16 cellular contexts compared by ENCODE assay signal in the genomic region with DNA sequence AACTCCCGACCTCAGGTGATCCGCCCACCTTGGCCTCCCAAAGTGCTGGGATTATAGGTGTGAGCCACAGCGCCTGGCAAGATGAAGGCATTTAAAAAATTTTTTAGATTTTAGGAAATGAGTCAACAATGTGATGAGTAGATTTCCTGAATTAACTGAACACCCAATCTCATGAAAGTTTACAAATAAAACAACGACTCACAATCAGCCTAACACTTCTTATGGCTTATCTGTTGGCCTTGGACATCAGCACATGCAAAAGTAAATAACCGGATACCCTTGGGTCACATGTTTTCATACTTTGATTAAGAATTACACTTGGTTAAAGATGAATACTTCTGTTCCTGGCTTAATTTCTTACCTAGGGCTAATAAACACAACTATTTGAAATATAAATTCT. TPM values are rescaled to one million over a fixed set of nuclear protein-coding genes. Genes with fewer than 3 reads are reported as not detected.
DNase-seq lines count a peak whose midpoint lies in the region; ATAC-seq, FAIRE-seq and TF ChIP-seq lines count a peak whose summit lies in the region.
"Had no signal": no experiment of that assay in that cellular context is flagged by ENCODE, and none has a peak within 500 bp of the region (broad histone marks: within the 10 kb centered on the region; RNA-seq: fewer than 3 reads in every experiment).

No MANE protein-coding gene starts in this region.

- H3K4me3 ChIP-seq in astrocyte of the cerebellum (ENCODE audit: low read depth, low read length) (peak overlapping the region; percentile 63), gastroesophageal sphincter (peak overlapping the region in 1 of 2 donors; percentile 91), subcutaneous abdominal adipose tissue (ENCODE audit: low read depth in 1 of 5, low read length in 5 of 5) (peak overlapping the region in 1 of 5 donors; percentile 37)
- H3K4me3 ChIP-seq: lung, neural progenitor cell had no signal

- TF ChIP-seq POLR2A in gastroesophageal sphincter (IDR thresholded peaks at IDR 0.05), result no peak

- H3K27me3 ChIP-seq in gastroesophageal sphincter, result no peaks in the 10 kb centered on the region
- H3K27me3 ChIP-seq in subcutaneous abdominal adipose tissue (ENCODE audit: control insufficient read depth in 5 of 5, insufficient read depth in 4 of 5, low read length in 5 of 5), result no peaks in the 10 kb centered on the region

- no peak for TF ChIP-seq EP300 in gastroesophageal sphincter (IDR thresholded peaks at IDR 0.05)

- in situ Hi-C loops in astrocyte of the cerebellum (cut with HindIII; ENCODE audit: low sequenced_read_pairs), result no loop called here

- WGBS in gastroesophageal sphincter (ENCODE audit: low coverage in 1 of 2), 2 donors, result 60 to 67% methylated on average over 1 to 3 of the region's 5 CpGs

- H3K9me3 ChIP-seq in gastroesophageal sphincter (no peaks in the 10 kb centered on the region), subcutaneous abdominal adipose tissue (ENCODE audit: control insufficient read depth in 5 of 5, low read length in 5 of 5) (no peaks in the 10 kb centered on the region)

- FAIRE-seq in HTR-8/SVneo (lab: Jason Lieb, UNC), result no peak
- FAIRE-seq: H1 had no signal

- no peak for TF ChIP-seq CTCF in astrocyte of the cerebellum (IDR thresholded peaks at IDR 0.05; ENCODE audit: low read depth, low read length, missing control alignments)
- TF ChIP-seq CTCF in gastroesophageal sphincter (IDR thresholded peaks at IDR 0.05), result no peak

- H3K9ac ChIP-seq in subcutaneous abdominal adipose tissue (ENCODE audit: low read length in 5 of 5), result peak overlapping the region in 1 of 5 donors; percentile 96
- H3K9ac ChIP-seq: neural progenitor cell had no signal

- no peak for ATAC-seq in gastroesophageal sphincter
- ATAC-seq in HG02852 (IDR thresholded peaks at IDR 0.05; ENCODE audit: unreplicated experiment), result no peak

- intact Hi-C loops in cardiac septum (cut with DNase I), result loop anchor here (5.0 to 10.0 kb wide), 6 partner anchors 143 to 778 kb away; a partner anchor contains a TSS

- H3K27ac ChIP-seq in gastroesophageal sphincter (peak overlapping the region in 3 of 4 donors; percentile 94 to 97 (median 95)), subcutaneous abdominal adipose tissue (ENCODE audit: low read depth, low read length) (peak overlapping the region; percentile 84)
- H3K27ac ChIP-seq: neural progenitor cell had no signal

- H3K4me1 ChIP-seq in gastroesophageal sphincter (peaks cover 0 to 56% (median 0%) of the 10 kb centered on the region in 3 donors), subcutaneous abdominal adipose tissue (ENCODE audit: control insufficient read depth in 5 of 5, insufficient read depth in 5 of 5, low read length in 5 of 5) (peaks cover 0 to 33% (median 22%) of the 10 kb centered on the region in 5 donors)

- DNase-seq in HTR-8/SVneo (ENCODE audit: insufficient read length, low spot score) (peak; percentile 11), astrocyte of the cerebellum (ENCODE audit: low read depth) (no peak), retina (no peak), cardiac septum (ENCODE audit: low spot score) (no peak), NCI-H1092 (lab: John Stamatoyannopoulos, UW) (no peak)
- DNase-seq: CD8-positive, alpha-beta memory T cell; GDM1; hippocampal formation; NCI-H1417 treated with DMSO at 0.1 percent for 48 hours; T-helper 9 cell had no signal

- H3K36me3 ChIP-seq in gastroesophageal sphincter, result no peaks in the 10 kb centered on the region
- no peaks in the 10 kb centered on the region for H3K36me3 ChIP-seq in subcutaneous abdominal adipose tissue (ENCODE audit: control insufficient read depth in 5 of 5, insufficient read depth in 5 of 5, low read length in 5 of 5)
- H3K36me3 ChIP-seq: neural progenitor cell had no signal

RNA-seq across cellular contexts. Expression of a gene that starts 3.0 kb away (rescaled TPM):
- 100 to 1,000 TPM; 135 to 175 (median 149) TPM for total RNA-seq in gastroesophageal sphincter
- 38.8 TPM for total RNA-seq in cardiac septum
